ENCODE assay signal across 2 cellular contexts in genomic region chr12:46390881-46391280, GRCh38.
TF ChIP-seq lines count a peak whose summit lies in the region.

No MANE protein-coding gene starts in this region.

TF ChIP-seq in GM23338, 12 proteins besides CTCF, POLR2A, EP300 and RAD21:
- no peak for TF ChIP-seq REST (IDR thresholded peaks at IDR 0.05; ENCODE audit: unreplicated experiment)
- no peak for TF ChIP-seq STAT1 (IDR thresholded peaks at IDR 0.05; ENCODE audit: unreplicated experiment)
- TF ChIP-seq EZH2phosphoT487 (IDR thresholded peaks at IDR 0.05; ENCODE audit: unreplicated experiment): no peak
- no peak for TF ChIP-seq ZNF114 (CRISPR knock-in tag; IDR thresholded peaks at IDR 0.05)
- no peak for TF ChIP-seq ETS1 (IDR thresholded peaks at IDR 0.05)
- TF ChIP-seq ZNF331 (CRISPR knock-in tag; IDR thresholded peaks at IDR 0.05; ENCODE audit: low read depth): no peak
- no peak for TF ChIP-seq JUNB (IDR thresholded peaks at IDR 0.05; ENCODE audit: unreplicated experiment)
- TF ChIP-seq ZNF462 (CRISPR knock-in tag; IDR thresholded peaks at IDR 0.05): no peak
- no peak for TF ChIP-seq CREB1 (CRISPR knock-in tag; IDR thresholded peaks at IDR 0.05; ENCODE audit: low read depth)
- TF ChIP-seq NANOG (IDR thresholded peaks at IDR 0.05; ENCODE audit: borderline replicate concordance): no peak
- no peak for TF ChIP-seq EZH2 (IDR thresholded peaks at IDR 0.05; ENCODE audit: low read depth, unreplicated experiment)
- TF ChIP-seq POLR2AphosphoS5 (IDR thresholded peaks at IDR 0.05; ENCODE audit: low read depth): no peak

TF ChIP-seq in K562, 482 proteins besides CTCF, POLR2A, EP300 and RAD21:
- TF ChIP-seq UBTF (IDR thresholded peaks at IDR 0.05; ENCODE audit: borderline replicate concordance in 1 of 2, low read depth in 2 of 2, low read length in 2 of 2): 0 out of 4 replicates have a peak, but pooled peaks of 1 of the 2 experiments have one; percentile 20
- TF ChIP-seq ZFP36 (IDR thresholded peaks at IDR 0.05; ENCODE audit: low read depth, low read length, partially characterized antibody): no peak
- TF ChIP-seq NKRF (IDR thresholded peaks at IDR 0.05; ENCODE audit: borderline replicate concordance): no peak
TF ChIP-seq in K562: peak in this region for 1.
